In genomic region chr4:83490876-83491450, GRCh38 we compare ENCODE assay signal across 8 cellular contexts. TPM values are rescaled to one million over a fixed set of nuclear protein-coding genes. Genes with fewer than 3 reads are reported as not detected.
DNase-seq lines count a peak whose midpoint lies in the region; ATAC-seq and TF ChIP-seq lines count a peak whose summit lies in the region.

No MANE protein-coding gene starts in this region.

- TF ChIP-seq POLR2A in sigmoid colon (IDR thresholded peaks at IDR 0.05), result no peak
- TF ChIP-seq POLR2A in lower leg skin (IDR thresholded peaks at IDR 0.05), result no peak

- no peak overlapping the region for H3K4me3 ChIP-seq in epithelial cell of esophagus (ENCODE audit: low read length)
- H3K4me3 ChIP-seq in sigmoid colon, result no peak overlapping the region
- H3K4me3 ChIP-seq in lower leg skin (ENCODE audit: low read depth, poor library complexity, severe bottlenecking), result no peak overlapping the region

- H3K27me3 ChIP-seq in sigmoid colon, result no peaks in the 10 kb centered on the region

- TF ChIP-seq CTCF in epithelial cell of esophagus (IDR thresholded peaks at IDR 0.05; ENCODE audit: insufficient read depth, low read depth, low read length, missing control alignments) (peak; percentile 91), sigmoid colon (IDR thresholded peaks at IDR 0.05) (peak in 3 of 4 experiments; percentile 36 to 52 (median 37)), lower leg skin (IDR thresholded peaks at IDR 0.05) (no peak)

- H3K36me3 ChIP-seq in sigmoid colon, result no peaks in the 10 kb centered on the region

- DNase-seq in AG08395 (ENCODE audit: low spot score), result peak; percentile 53
- DNase-seq in GM03348 (ENCODE audit: low spot score), result peak; percentile 32
- peak; percentile 67 for DNase-seq in OCI-M1 (lab: John Stamatoyannopoulos, UW)
- DNase-seq in epithelial cell of esophagus (ENCODE audit: low read depth), result peak; percentile 46
- DNase-seq in sigmoid colon, result no peak
- DNase-seq in NCI-H526 treated with DMSO at 0.1 percent for 48 hours (lab: John Stamatoyannopoulos, UW), result no peak
- DNase-seq in lower leg skin (ENCODE audit: low spot score in 2 of 2), result no peak

- peaks cover 0 to under 1% (median 0%) of the 10 kb centered on the region in 4 donors for H3K4me1 ChIP-seq in sigmoid colon

- WGBS in sigmoid colon, 2 donors, result 2 to 8% methylated on average over 1 of the region's 1 CpG
- WGBS in lower leg skin, 2 donors, result 6 to 10% methylated on average over 1 of the region's 1 CpG

- H3K9me3 ChIP-seq in sigmoid colon, result no peaks in the 10 kb centered on the region

- ATAC-seq in HG02759 (IDR thresholded peaks at IDR 0.05; ENCODE audit: unreplicated experiment), result peak; percentile 82

- TF ChIP-seq EP300 in sigmoid colon (IDR thresholded peaks at IDR 0.05), result no peak

- H3K27ac ChIP-seq in sigmoid colon, result no peak overlapping the region

- intact Hi-C loops in sigmoid colon (cut with DNase I), result loop anchor here (5.0 kb wide), 1 partner anchor 151 kb away; no protein-coding TSS in a partner anchor
- intact Hi-C loops in lower leg skin (cut with DNase I; ENCODE audit: low total_unique reads), result no loop called here

RNA-seq across cellular contexts. Expression of gene ABRAXAS1, which starts 6.1 kb away (rescaled TPM):
- total RNA-seq in sigmoid colon (10 to 100 TPM; 12.5 to 29.6 (median 21.7) TPM), lower leg skin (1 to 10 TPM; 5.4 to 7.7 (median 7.3) TPM)
- 10 to 100 TPM in 1 of 3 donors, 1 to 10 TPM in 2; 5.8 to 10.2 (median 7.9) TPM for polyA plus RNA-seq in sigmoid colon

RNA-seq across cellular contexts. Expression of gene MRPS18C, which starts 35.1 kb away (rescaled TPM):
- total RNA-seq in sigmoid colon (10 to 100 TPM in 3 of 4 donors, 1 to 10 TPM in 1; 8.3 to 36.2 (median 17.4) TPM), lower leg skin (10 to 100 TPM in 3 of 4 donors, 1 to 10 TPM in 1; 6.9 to 20.1 (median 15.1) TPM)
- 10 to 100 TPM; 27.6 to 37.0 (median 34.6) TPM for polyA plus RNA-seq in sigmoid colon

RNA-seq across cellular contexts. Expression of gene HELQ, which starts 35.3 kb away (rescaled TPM):
- total RNA-seq in sigmoid colon (10 to 100 TPM; 11.8 to 21.8 (median 18.9) TPM), lower leg skin (10 to 100 TPM; 11.6 to 22.3 (median 13.6) TPM)
- 1 to 10 TPM; 4.6 to 7.8 (median 7.5) TPM for polyA plus RNA-seq in sigmoid colon

RNA-seq across cellular contexts. Expression of gene GPAT3, which starts 44.9 kb away (rescaled TPM):
- 10 to 100 TPM in 3 of 4 donors, 1 to 10 TPM in 1; 5.6 to 23.1 (median 17.3) TPM for total RNA-seq in sigmoid colon
- polyA plus RNA-seq in sigmoid colon, result 10 to 100 TPM in 1 of 3 donors, 1 to 10 TPM in 2; 4.6 to 13.0 (median 4.8) TPM
- 1 to 10 TPM; 4.0 to 8.5 (median 6.4) TPM for total RNA-seq in lower leg skin

Comparison
In these comparisons a context has a peak if more than half of its experiments do, and no peak if none do; other contexts are left out.
1. DNase-seq: peak in AG08395 (single experiment), GM03348 (single experiment), OCI-M1 (single experiment) and epithelial cell of esophagus (single experiment); none in sigmoid colon (single experiment), NCI-H526 treated with DMSO at 0.1 percent for 48 hours (single experiment) and lower leg skin (0 of 2).
2. CTCF ChIP-seq: peak in epithelial cell of esophagus (single experiment) and sigmoid colon (3 of 4); none in lower leg skin (0 of 3).